ENCODE assay signal across 11 cellular contexts in genomic region chr2:241762933-241763369, GRCh38. TPM values are rescaled to one million over a fixed set of nuclear protein-coding genes. Genes with fewer than 3 reads are reported as not detected.
A peak's percentile ranks its signal among the peaks of the same experiment; 100 is the strongest.
DNase-seq lines count a peak whose midpoint lies in the region; ATAC-seq lines count a peak whose summit lies in the region.
"Had no signal": no experiment of that assay in that cellular context is flagged by ENCODE, and none has a peak within 500 bp of the region (broad histone marks: within the 10 kb centered on the region; RNA-seq: fewer than 3 reads in every experiment).

No MANE protein-coding gene starts in this region.

- no peak overlapping the region for H3K4me3 ChIP-seq in H7 (ENCODE audit: insufficient read depth, low read depth, low read length)
- H3K4me3 ChIP-seq: tibial artery had no signal

- DNase-seq in H7 = peak; percentile 26
- DNase-seq in T-helper 9 cell = peak; percentile 60
- DNase-seq in central memory CD8-positive, alpha-beta T cell (ENCODE audit: low spot score in 2 of 2) = peak; percentile 63 to 90
- peak; percentile 24 for DNase-seq in stimulated activated CD8-positive, alpha-beta memory T cell treated with anti-CD3 and anti-CD28 coated beads, Interleukin-15, amount 100 ng/mL, for 1 hour (ENCODE audit: low read depth)
- no peak for DNase-seq in cortex of kidney (lab: John Stamatoyannopoulos, UW)
- no peak for DNase-seq in nucleus accumbens (lab: John Stamatoyannopoulos, UW)
- no peak for DNase-seq in RPMI8226

- peak overlapping the region; percentile 78 for H3K4me3 Mint-ChIP-seq in central memory CD8-positive, alpha-beta T cell

- peak overlapping the region; percentile 99 for H3K27ac Mint-ChIP-seq in central memory CD8-positive, alpha-beta T cell (ENCODE audit: low read depth)

- peaks cover 33% of the 10 kb centered on the region for H3K36me3 Mint-ChIP-seq in central memory CD8-positive, alpha-beta T cell (ENCODE audit: insufficient read depth)

- peaks cover 37% of the 10 kb centered on the region for H3K4me1 Mint-ChIP-seq in central memory CD8-positive, alpha-beta T cell

- no peaks in the 10 kb centered on the region for H3K27me3 ChIP-seq in H7 (ENCODE audit: control insufficient read depth, insufficient read depth, low read length)
- H3K27me3 ChIP-seq: tibial artery had no signal

- H3K27me3 Mint-ChIP-seq in central memory CD8-positive, alpha-beta T cell = no peaks in the 10 kb centered on the region

- peak; percentile 87 for ATAC-seq in central memory CD8-positive, alpha-beta T cell (replicated peaks; ENCODE audit: extremely low read depth, poor library complexity, severe bottlenecking)
- ATAC-seq in HG02642 (IDR thresholded peaks at IDR 0.05; ENCODE audit: poor library complexity, unreplicated experiment) = no peak

- no peaks in the 10 kb centered on the region for H3K9me3 Mint-ChIP-seq in central memory CD8-positive, alpha-beta T cell

- H3K36me3 ChIP-seq in H7 (replicated peaks; ENCODE audit: control insufficient read depth, insufficient read depth, low read length) = peaks cover 4% of the 10 kb centered on the region

RNA-seq across cellular contexts. Expression of gene GAL3ST2, which starts 13.7 kb away (rescaled TPM):
- 0.14 TPM in 1 of 2 replicates, not detected in the other for total RNA-seq in H7 (2014; rRNA removed; shearing (Covaris generic))
- total RNA-seq: myocyte, SK-MEL-5 had no signal

RNA-seq across cellular contexts. Expression of gene D2HGDH, which starts 28.5 kb away (rescaled TPM):
- total RNA-seq in H7 (2014; rRNA removed; shearing (Covaris generic)) = 23.5 and 26.3 TPM in 2 replicates

RNA-seq across cellular contexts. Expression of gene NEU4, which starts 46.0 kb away (rescaled TPM):
- 0.41 TPM in 1 of 2 replicates, not detected in the other for total RNA-seq in H7 (2014; rRNA removed; shearing (Covaris generic))
- total RNA-seq: SK-MEL-5 had no signal

Comparison
In these comparisons a context has a peak if more than half of its experiments do, and no peak if none do; other contexts are left out.
1. DNase-seq: peak in H7 (single experiment), T-helper 9 cell (single experiment), central memory CD8-positive, alpha-beta T cell (2 of 2) and stimulated activated CD8-positive, alpha-beta memory T cell treated with anti-CD3 and anti-CD28 coated beads, Interleukin-15, amount 100 ng/mL, for 1 hour (single experiment); none in cortex of kidney (single experiment), nucleus accumbens (0 of 56) and RPMI8226 (single experiment).